ENCODE assay signal across 1 cellular context in the genomic region with DNA sequence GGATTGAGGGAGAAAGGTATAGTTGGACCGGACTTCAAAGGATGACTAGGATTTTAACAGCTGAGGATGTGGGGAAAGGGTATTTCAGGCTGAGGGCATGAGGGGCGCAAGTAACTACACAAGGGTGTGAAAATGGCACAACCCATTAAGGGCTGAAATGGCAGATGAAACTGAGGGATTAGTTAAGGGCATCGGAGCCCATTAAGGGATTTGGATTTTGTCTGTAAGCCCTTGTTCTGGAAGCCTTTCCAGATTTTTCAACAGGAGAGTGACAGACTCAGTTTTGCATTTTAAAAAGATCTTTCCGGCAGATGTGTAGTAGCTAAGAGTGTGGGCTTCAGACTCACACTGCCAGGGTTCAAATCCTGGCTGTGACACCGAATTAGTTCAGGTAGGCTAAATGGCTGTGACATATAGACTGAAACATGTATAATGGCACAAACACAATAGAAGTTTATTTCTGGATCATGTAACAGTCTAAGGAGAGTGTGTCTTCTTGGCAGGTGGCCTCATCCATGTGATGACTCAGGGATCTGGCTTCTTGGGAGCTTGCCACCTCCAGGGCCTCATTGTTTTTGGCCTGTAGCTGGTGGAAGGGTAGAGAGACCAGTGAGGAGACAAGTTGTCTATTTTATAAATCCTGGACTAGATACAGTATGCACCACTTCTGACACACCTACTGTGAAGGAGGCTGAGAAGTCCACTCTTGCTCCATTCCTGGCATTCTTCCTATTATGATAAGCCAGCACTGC.
TF ChIP-seq lines count a peak whose summit lies in the region.

No MANE protein-coding gene starts in this region.

TF ChIP-seq in HEK293, 187 proteins besides CTCF, POLR2A, EP300 and RAD21 (continued from another document and continues in another):
- TF ChIP-seq, protein P1, sequence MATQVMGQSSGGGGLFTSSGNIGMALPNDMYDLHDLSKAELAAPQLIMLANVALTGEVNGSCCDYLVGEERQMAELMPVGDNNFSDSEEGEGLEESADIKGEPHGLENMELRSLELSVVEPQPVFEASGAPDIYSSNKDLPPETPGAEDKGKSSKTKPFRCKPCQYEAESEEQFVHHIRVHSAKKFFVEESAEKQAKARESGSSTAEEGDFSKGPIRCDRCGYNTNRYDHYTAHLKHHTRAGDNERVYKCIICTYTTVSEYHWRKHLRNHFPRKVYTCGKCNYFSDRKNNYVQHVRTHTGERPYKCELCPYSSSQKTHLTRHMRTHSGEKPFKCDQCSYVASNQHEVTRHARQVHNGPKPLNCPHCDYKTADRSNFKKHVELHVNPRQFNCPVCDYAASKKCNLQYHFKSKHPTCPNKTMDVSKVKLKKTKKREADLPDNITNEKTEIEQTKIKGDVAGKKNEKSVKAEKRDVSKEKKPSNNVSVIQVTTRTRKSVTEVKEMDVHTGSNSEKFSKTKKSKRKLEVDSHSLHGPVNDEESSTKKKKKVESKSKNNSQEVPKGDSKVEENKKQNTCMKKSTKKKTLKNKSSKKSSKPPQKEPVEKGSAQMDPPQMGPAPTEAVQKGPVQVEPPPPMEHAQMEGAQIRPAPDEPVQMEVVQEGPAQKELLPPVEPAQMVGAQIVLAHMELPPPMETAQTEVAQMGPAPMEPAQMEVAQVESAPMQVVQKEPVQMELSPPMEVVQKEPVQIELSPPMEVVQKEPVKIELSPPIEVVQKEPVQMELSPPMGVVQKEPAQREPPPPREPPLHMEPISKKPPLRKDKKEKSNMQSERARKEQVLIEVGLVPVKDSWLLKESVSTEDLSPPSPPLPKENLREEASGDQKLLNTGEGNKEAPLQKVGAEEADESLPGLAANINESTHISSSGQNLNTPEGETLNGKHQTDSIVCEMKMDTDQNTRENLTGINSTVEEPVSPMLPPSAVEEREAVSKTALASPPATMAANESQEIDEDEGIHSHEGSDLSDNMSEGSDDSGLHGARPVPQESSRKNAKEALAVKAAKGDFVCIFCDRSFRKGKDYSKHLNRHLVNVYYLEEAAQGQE (tag by site-specific recombination; IDR thresholded peaks at IDR 0.05) = no peak
- TF ChIP-seq, protein P2, sequence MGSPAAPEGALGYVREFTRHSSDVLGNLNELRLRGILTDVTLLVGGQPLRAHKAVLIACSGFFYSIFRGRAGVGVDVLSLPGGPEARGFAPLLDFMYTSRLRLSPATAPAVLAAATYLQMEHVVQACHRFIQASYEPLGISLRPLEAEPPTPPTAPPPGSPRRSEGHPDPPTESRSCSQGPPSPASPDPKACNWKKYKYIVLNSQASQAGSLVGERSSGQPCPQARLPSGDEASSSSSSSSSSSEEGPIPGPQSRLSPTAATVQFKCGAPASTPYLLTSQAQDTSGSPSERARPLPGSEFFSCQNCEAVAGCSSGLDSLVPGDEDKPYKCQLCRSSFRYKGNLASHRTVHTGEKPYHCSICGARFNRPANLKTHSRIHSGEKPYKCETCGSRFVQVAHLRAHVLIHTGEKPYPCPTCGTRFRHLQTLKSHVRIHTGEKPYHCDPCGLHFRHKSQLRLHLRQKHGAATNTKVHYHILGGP (tag by site-specific recombination; IDR thresholded peaks at IDR 0.05) = no peak
- TF ChIP-seq ZNF324 (tag by site-specific recombination; IDR thresholded peaks at IDR 0.05) = no peak
- TF ChIP-seq ZNF341 (tag by site-specific recombination; IDR thresholded peaks at IDR 0.05; ENCODE audit: low read depth) = no peak
- 0 out of 2 replicates have a peak, but pooled peaks have one; percentile 30 for TF ChIP-seq ZFP37 (tag by site-specific recombination; IDR thresholded peaks at IDR 0.05)
- TF ChIP-seq, protein P3, sequence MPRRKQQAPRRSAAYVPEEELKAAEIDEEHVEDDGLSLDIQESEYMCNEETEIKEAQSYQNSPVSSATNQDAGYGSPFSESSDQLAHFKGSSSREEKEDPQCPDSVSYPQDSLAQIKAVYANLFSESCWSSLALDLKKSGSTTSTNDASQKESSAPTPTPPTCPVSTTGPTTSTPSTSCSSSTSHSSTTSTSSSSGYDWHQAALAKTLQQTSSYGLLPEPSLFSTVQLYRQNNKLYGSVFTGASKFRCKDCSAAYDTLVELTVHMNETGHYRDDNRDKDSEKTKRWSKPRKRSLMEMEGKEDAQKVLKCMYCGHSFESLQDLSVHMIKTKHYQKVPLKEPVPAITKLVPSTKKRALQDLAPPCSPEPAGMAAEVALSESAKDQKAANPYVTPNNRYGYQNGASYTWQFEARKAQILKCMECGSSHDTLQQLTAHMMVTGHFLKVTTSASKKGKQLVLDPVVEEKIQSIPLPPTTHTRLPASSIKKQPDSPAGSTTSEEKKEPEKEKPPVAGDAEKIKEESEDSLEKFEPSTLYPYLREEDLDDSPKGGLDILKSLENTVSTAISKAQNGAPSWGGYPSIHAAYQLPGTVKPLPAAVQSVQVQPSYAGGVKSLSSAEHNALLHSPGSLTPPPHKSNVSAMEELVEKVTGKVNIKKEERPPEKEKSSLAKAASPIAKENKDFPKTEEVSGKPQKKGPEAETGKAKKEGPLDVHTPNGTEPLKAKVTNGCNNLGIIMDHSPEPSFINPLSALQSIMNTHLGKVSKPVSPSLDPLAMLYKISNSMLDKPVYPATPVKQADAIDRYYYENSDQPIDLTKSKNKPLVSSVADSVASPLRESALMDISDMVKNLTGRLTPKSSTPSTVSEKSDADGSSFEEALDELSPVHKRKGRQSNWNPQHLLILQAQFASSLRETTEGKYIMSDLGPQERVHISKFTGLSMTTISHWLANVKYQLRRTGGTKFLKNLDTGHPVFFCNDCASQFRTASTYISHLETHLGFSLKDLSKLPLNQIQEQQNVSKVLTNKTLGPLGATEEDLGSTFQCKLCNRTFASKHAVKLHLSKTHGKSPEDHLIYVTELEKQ (tag by site-specific recombination; IDR thresholded peaks at IDR 0.05; ENCODE audit: borderline replicate concordance) = 0 out of 2 replicates have a peak, but pooled peaks have one; percentile 36
- TF ChIP-seq ZNF596 (tag by site-specific recombination; IDR thresholded peaks at IDR 0.05) = no peak
- no peak for TF ChIP-seq TCF7L2 (IDR thresholded peaks at IDR 0.05; ENCODE audit: borderline replicate concordance, low read depth, low read length)
- TF ChIP-seq ZSCAN23 (tag by site-specific recombination; IDR thresholded peaks at IDR 0.05) = 0 out of 2 replicates have a peak, but pooled peaks have one; percentile 62
- peak; percentile 39; the same call in 1 of the 2 replicates for TF ChIP-seq OSR2 (tag by site-specific recombination; IDR thresholded peaks at IDR 0.05)
- no peak for TF ChIP-seq MZF1 (tag by site-specific recombination; IDR thresholded peaks at IDR 0.05; ENCODE audit: borderline replicate concordance)
- TF ChIP-seq, protein P4, sequence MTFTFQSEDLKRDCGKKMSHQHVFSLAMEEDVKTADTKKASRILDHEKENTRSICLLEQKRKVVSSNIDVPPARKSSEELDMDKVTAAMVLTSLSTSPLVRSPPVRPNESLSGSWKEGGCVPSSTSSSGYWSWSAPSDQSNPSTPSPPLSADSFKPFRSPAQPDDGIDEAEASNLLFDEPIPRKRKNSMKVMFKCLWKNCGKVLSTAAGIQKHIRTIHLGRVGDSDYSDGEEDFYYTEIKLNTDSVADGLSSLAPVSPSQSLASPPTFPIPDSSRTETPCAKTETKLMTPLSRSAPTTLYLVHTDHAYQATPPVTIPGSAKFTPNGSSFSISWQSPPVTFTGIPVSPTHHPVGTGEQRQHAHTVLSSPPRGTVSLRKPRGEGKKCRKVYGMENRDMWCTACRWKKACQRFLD (tag by site-specific recombination; IDR thresholded peaks at IDR 0.05) = no peak
- TF ChIP-seq, protein P5, sequence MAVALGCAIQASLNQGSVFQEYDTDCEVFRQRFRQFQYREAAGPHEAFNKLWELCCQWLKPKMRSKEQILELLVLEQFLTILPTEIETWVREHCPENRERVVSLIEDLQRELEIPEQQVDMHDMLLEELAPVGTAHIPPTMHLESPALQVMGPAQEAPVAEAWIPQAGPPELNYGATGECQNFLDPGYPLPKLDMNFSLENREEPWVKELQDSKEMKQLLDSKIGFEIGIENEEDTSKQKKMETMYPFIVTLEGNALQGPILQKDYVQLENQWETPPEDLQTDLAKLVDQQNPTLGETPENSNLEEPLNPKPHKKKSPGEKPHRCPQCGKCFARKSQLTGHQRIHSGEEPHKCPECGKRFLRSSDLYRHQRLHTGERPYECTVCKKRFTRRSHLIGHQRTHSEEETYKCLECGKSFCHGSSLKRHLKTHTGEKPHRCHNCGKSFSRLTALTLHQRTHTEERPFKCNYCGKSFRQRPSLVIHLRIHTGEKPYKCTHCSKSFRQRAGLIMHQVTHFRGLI (tag by site-specific recombination; IDR thresholded peaks at IDR 0.05) = no peak; the same call in 1 of the 2 replicates
- TF ChIP-seq, protein P6, sequence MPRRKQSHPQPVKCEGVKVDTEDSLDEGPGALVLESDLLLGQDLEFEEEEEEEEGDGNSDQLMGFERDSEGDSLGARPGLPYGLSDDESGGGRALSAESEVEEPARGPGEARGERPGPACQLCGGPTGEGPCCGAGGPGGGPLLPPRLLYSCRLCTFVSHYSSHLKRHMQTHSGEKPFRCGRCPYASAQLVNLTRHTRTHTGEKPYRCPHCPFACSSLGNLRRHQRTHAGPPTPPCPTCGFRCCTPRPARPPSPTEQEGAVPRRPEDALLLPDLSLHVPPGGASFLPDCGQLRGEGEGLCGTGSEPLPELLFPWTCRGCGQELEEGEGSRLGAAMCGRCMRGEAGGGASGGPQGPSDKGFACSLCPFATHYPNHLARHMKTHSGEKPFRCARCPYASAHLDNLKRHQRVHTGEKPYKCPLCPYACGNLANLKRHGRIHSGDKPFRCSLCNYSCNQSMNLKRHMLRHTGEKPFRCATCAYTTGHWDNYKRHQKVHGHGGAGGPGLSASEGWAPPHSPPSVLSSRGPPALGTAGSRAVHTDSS (tag by site-specific recombination; IDR thresholded peaks at IDR 0.05) = no peak
- no peak for TF ChIP-seq ZNF571 (tag by site-specific recombination; IDR thresholded peaks at IDR 0.05)
- no peak for TF ChIP-seq ZNF121 (tag by site-specific recombination; IDR thresholded peaks at IDR 0.05)
- TF ChIP-seq ZNF350 (tag by site-specific recombination; IDR thresholded peaks at IDR 0.05) = no peak
- TF ChIP-seq ZNF2 (tag by site-specific recombination; IDR thresholded peaks at IDR 0.05) = no peak
- no peak for TF ChIP-seq IKZF3 (tag by site-specific recombination; IDR thresholded peaks at IDR 0.05)
- TF ChIP-seq ZNF530 (tag by site-specific recombination; IDR thresholded peaks at IDR 0.05; ENCODE audit: low read depth) = no peak
- TF ChIP-seq ZNF776 (tag by site-specific recombination; IDR thresholded peaks at IDR 0.05; ENCODE audit: borderline replicate concordance) = no peak
- TF ChIP-seq SP7 (tag by site-specific recombination; IDR thresholded peaks at IDR 0.05) = 0 out of 2 replicates have a peak, but pooled peaks have one; percentile 25
- TF ChIP-seq SETDB1 (IDR thresholded peaks at IDR 0.05; ENCODE audit: insufficient read length, low read length) = peak; percentile 14
- no peak for TF ChIP-seq ZBTB10 (tag by site-specific recombination; IDR thresholded peaks at IDR 0.05)
- TF ChIP-seq, protein P7, sequence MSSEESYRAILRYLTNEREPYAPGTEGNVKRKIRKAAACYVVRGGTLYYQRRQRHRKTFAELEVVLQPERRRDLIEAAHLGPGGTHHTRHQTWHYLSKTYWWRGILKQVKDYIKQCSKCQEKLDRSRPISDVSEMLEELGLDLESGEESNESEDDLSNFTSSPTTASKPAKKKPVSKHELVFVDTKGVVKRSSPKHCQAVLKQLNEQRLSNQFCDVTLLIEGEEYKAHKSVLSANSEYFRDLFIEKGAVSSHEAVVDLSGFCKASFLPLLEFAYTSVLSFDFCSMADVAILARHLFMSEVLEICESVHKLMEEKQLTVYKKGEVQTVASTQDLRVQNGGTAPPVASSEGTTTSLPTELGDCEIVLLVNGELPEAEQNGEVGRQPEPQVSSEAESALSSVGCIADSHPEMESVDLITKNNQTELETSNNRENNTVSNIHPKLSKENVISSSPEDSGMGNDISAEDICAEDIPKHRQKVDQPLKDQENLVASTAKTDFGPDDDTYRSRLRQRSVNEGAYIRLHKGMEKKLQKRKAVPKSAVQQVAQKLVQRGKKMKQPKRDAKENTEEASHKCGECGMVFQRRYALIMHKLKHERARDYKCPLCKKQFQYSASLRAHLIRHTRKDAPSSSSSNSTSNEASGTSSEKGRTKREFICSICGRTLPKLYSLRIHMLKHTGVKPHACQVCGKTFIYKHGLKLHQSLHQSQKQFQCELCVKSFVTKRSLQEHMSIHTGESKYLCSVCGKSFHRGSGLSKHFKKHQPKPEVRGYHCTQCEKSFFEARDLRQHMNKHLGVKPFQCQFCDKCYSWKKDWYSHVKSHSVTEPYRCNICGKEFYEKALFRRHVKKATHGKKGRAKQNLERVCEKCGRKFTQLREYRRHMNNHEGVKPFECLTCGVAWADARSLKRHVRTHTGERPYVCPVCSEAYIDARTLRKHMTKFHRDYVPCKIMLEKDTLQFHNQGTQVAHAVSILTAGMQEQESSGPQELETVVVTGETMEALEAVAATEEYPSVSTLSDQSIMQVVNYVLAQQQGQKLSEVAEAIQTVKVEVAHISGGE (tag by site-specific recombination; conservative IDR thresholded peaks at IDR 0.05; ENCODE audit: low read depth) = no peak
- 0 out of 2 replicates have a peak, but pooled peaks have one; percentile 23 for TF ChIP-seq ZNF660 (tag by site-specific recombination; IDR thresholded peaks at IDR 0.05)
- TF ChIP-seq ZNF138 (tag by site-specific recombination; IDR thresholded peaks at IDR 0.05; ENCODE audit: borderline replicate concordance) = no peak
- no peak for TF ChIP-seq ZNF157 (tag by site-specific recombination; IDR thresholded peaks at IDR 0.05)
